8 cellular contexts compared by ENCODE assay signal in genomic region chr20:62926229-62927127, GRCh38. TPM values are rescaled to one million over a fixed set of nuclear protein-coding genes. Genes with fewer than 3 reads are reported as not detected.
A peak's percentile ranks its signal among the peaks of the same experiment; 100 is the strongest.
DNase-seq lines count a peak whose midpoint lies in the region; ATAC-seq and TF ChIP-seq lines count a peak whose summit lies in the region.

TSS of gene DIDO1 (minus strand) at chr20:62926505.

- H2BK5ac ChIP-seq in IMR-90 (ENCODE audit: low read depth, low read length, poor library complexity, severe bottlenecking): peak within 1 kb of the TSS; percentile 91

- peak; percentile 60 for TF ChIP-seq CTCF in IMR-90 (conservative IDR thresholded peaks at IDR 0.05; ENCODE audit: low read depth, low read length)
- peak; percentile 57 for TF ChIP-seq CTCF in PC-3 (conservative IDR thresholded peaks at IDR 0.05; ENCODE audit: low read depth, low read length)

- dilution Hi-C loops in IMR-90 (cut with HindIII; ENCODE audit: low sequenced_read_pairs, unreplicated experiment): no loop called here

- peak; percentile 36; the same call in 1 of the 2 replicates for TF ChIP-seq POLR2A in IMR-90 (IDR thresholded peaks at IDR 0.05; ENCODE audit: low read depth, low read length)

- POLR2A ChIA-PET in IMR-90 (lab: Charles Lee; ENCODE audit: unreplicated experiment): no interaction called here
- POLR2A ChIA-PET in PC-3 (lab: Charles Lee; ENCODE audit: unreplicated experiment): interaction anchor here (0.7 kb wide), 2 partner anchors 10 to 336 kb away, joined by 3 to 4 read pairs; no protein-coding TSS in a partner anchor

- ATAC-seq in GM21526 (IDR thresholded peaks at IDR 0.05; ENCODE audit: low FRiP score, unreplicated experiment): peak; percentile 55
- ATAC-seq in IMR-90 (ENCODE audit: low read depth): peak; percentile 86
- ATAC-seq in PC-3: peak; percentile 75
- ATAC-seq in esophagus mucosa: peak; percentile 82

- H3K18ac ChIP-seq in IMR-90 (ENCODE audit: low read depth, low read length): peak within 1 kb of the TSS; percentile 24; the same call in 1 of the 2 replicates

- H4K20me1 ChIP-seq in IMR-90 (ENCODE audit: insufficient read depth, low read length) (peaks cover 71% of the 10 kb centered on the region), PC-3 (ENCODE audit: low read length) (peaks cover 59% of the 10 kb centered on the region)

- H3K27me3 ChIP-seq in IMR-90 (ENCODE audit: control insufficient read depth, insufficient read depth, low read length) (no peaks in the 10 kb centered on the region), PC-3 (ENCODE audit: low read length) (no peaks in the 10 kb centered on the region)

- H2AK5ac ChIP-seq in IMR-90 (ENCODE audit: low read depth, low read length): peak within 1 kb of the TSS; percentile 83

- peak within 1 kb of the TSS; percentile 37 for H4K91ac ChIP-seq in IMR-90 (ENCODE audit: insufficient read depth, low read depth, low read length)

- in situ Hi-C loops in IMR-90 (cut with MboI; ENCODE audit: low sequenced_read_pairs): no loop called here

- DNase-seq in DMS 273 treated with DMSO at 0.1 percent for 48 hours (lab: John Stamatoyannopoulos, UW) (peak; percentile 64), IMR-90 (peak; percentile 77), PC-3 (peak; percentile 91), myocyte (ENCODE audit: low read depth) (peak; percentile 86)
- DNase-seq in activated T-cell treated with anti-CD3 and anti-CD28 coated beads, Interleukin-2, amount 50 U/mL, for 1 hour: peak; percentile 90
- peak; percentile 81 to 82 for DNase-seq in stimulated activated CD8-positive, alpha-beta memory T cell treated with anti-CD3 and anti-CD28 coated beads, Interleukin-7, amount 100 ng/mL, for 48 hours (ENCODE audit: extremely low read depth in 1 of 2, low read depth in 1 of 2)

- H3K4me3 ChIP-seq in IMR-90 (ENCODE audit: insufficient read depth, low read depth, low read length) (peak within 1 kb of the TSS; percentile 99), PC-3 (ENCODE audit: low read length) (peak within 1 kb of the TSS; percentile 80)

- peak within 1 kb of the TSS; percentile 87 for H3K14ac ChIP-seq in IMR-90 (replicated peaks; ENCODE audit: low read depth, low read length)

- peak within 1 kb of the TSS; percentile 97 for H2AK9ac ChIP-seq in IMR-90 (replicated peaks; ENCODE audit: low read depth, low read length, poor library complexity)

- peak within 1 kb of the TSS; percentile 59 to 96; a peak in 3 of 4 replicates for H4K8ac ChIP-seq in IMR-90 (ENCODE audit: low read depth in 2 of 2, low read length in 2 of 2)

- H3K9me1 ChIP-seq in IMR-90 (ENCODE audit: insufficient read depth, low read length): peaks cover 25% of the 10 kb centered on the region

- H2AFZ ChIP-seq in IMR-90 (replicated peaks; ENCODE audit: low read length, poor library complexity) (peak within 1 kb of the TSS; percentile 94), PC-3 (ENCODE audit: low read length) (peak within 1 kb of the TSS; percentile 45)

- H4K5ac ChIP-seq in IMR-90 (ENCODE audit: low read depth, low read length): peak within 1 kb of the TSS; percentile 95

- H3K79me2 ChIP-seq in PC-3 (ENCODE audit: low read length): peaks cover 98% of the 10 kb centered on the region

- WGBS in IMR-90 (ENCODE audit: extremely low coverage in 2 of 2, insufficient read length in 1 of 2), 2 experiments: 0% methylated on average over 43 of the region's 92 CpGs; no CpG with 5 or more reads in 1 of the 2 experiments

- H3F3A ChIP-seq in PC-3 (ENCODE audit: low read length, unreplicated experiment): no peaks in the 10 kb centered on the region

- TF ChIP-seq RAD21 in IMR-90 (IDR thresholded peaks at IDR 0.05; ENCODE audit: low read length): peak; percentile 5; the same call in 1 of the 2 replicates

- peaks cover 22% of the 10 kb centered on the region for H3K4me1 ChIP-seq in IMR-90 (ENCODE audit: control insufficient read depth, insufficient read depth, low read length)
- peaks cover 27% of the 10 kb centered on the region for H3K4me1 ChIP-seq in PC-3 (ENCODE audit: insufficient read depth, low read length)

- no peak within 1 kb of the TSS for H2BK15ac ChIP-seq in IMR-90 (ENCODE audit: low read depth, low read length)

- no peaks in the 10 kb centered on the region for H3K9me3 ChIP-seq in IMR-90 (ENCODE audit: control insufficient read depth, insufficient read depth, low read length)
- H3K9me3 ChIP-seq in PC-3 (ENCODE audit: low read length): no peaks in the 10 kb centered on the region

- H3K36me3 ChIP-seq in IMR-90 (ENCODE audit: control insufficient read depth, insufficient read depth, low read length) (no peaks in the 10 kb centered on the region; the same call in 1 of the 2 replicates), PC-3 (ENCODE audit: low read depth, low read length) (0 out of 2 replicates have a peak, but pooled peaks cover 4% of the 10 kb centered on the region)

- H3K9me2 ChIP-seq in PC-3 (replicated peaks; ENCODE audit: low read length): no peaks in the 10 kb centered on the region

- H2BK20ac ChIP-seq in IMR-90 (ENCODE audit: low read depth, low read length): no peak within 1 kb of the TSS

- peak within 1 kb of the TSS; percentile 87 for H3K27ac ChIP-seq in IMR-90 (ENCODE audit: insufficient read depth, low read length)
- H3K27ac ChIP-seq in PC-3 (ENCODE audit: low read length): peak within 1 kb of the TSS; percentile 78

- H2BK120ac ChIP-seq in IMR-90 (ENCODE audit: low read depth, low read length): peak within 1 kb of the TSS; percentile 62; the same call in 1 of the 2 replicates

- peak within 1 kb of the TSS; percentile 75 for H3K56ac ChIP-seq in IMR-90 (ENCODE audit: extremely low read depth, insufficient read depth, low read length)

- H3K79me1 ChIP-seq in IMR-90 (ENCODE audit: low read depth in 1 of 2, low read length in 2 of 2): peaks cover 10 to 71% of the 10 kb centered on the region in 2 experiments

- intact Hi-C loops in IMR-90 (cut with micrococcal nuclease) (no loop called here), PC-3 (cut with micrococcal nuclease) (loop anchor here (5.0 to 10.0 kb wide), 2 partner anchors 102 to 606 kb away; no protein-coding TSS in a partner anchor)

- H3K9ac ChIP-seq in IMR-90 (ENCODE audit: low read depth, low read length) (peak within 1 kb of the TSS; percentile 95), PC-3 (ENCODE audit: low read length) (peak within 1 kb of the TSS; percentile 98)

- peak within 1 kb of the TSS; percentile 100 for H3K4me2 ChIP-seq in IMR-90 (ENCODE audit: low read depth, low read length)
- H3K4me2 ChIP-seq in PC-3 (ENCODE audit: low read length): peak within 1 kb of the TSS; percentile 84

- peak within 1 kb of the TSS; percentile 93 for H3K4ac ChIP-seq in IMR-90 (ENCODE audit: low read depth, low read length)

- CTCF ChIA-PET in IMR-90 (lab: Yijun Ruan, JAX): no interaction called here
- CTCF ChIA-PET in PC-3 (lab: Charles Lee): no interaction called here

- BruUV-seq in IMR-90 (replicated peaks; lab: Mats Ljungman, UMichigan): no TSS peak
- TSS peak; percentile 17 for BruUV-seq in PC-3 (replicated peaks; lab: Mats Ljungman, UMichigan)

- H3K23ac ChIP-seq in IMR-90 (ENCODE audit: low read depth, low read length): peak within 1 kb of the TSS; percentile 82

TF ChIP-seq in IMR-90, 13 proteins besides CTCF, POLR2A, EP300 and RAD21:
- TF ChIP-seq MAZ (IDR thresholded peaks at IDR 0.05; ENCODE audit: borderline replicate concordance, low read depth, low read length): peak; percentile 65; the same call in 1 of the 2 replicates
- TF ChIP-seq CEBPB (IDR thresholded peaks at IDR 0.05; ENCODE audit: low read depth, low read length): no peak
- TF ChIP-seq SMC3 (IDR thresholded peaks at IDR 0.05; ENCODE audit: low read depth, low read length): peak; percentile 21; the same call in 1 of the 2 replicates

RNA-seq across cellular contexts. Expression of gene DIDO1, which starts in this region (rescaled TPM):
- total RNA-seq in IMR-90 (2012; rRNA removed) (28.1 and 38.3 TPM in 2 replicates), PC-3 (2014; rRNA removed) (33.2 and 40.4 TPM in 2 replicates), esophagus mucosa (26.2 TPM), myocyte (31.9 and 33.8 TPM in 2 replicates)
- polyA plus RNA-seq in IMR-90 (2012; rRNA removed): 17.5 and 21.8 TPM in 2 replicates
- 10.8 and 13.3 TPM in 2 replicates for polyA plus RNA-seq in IMR-90 (2012; cell fraction: cytosol; rRNA removed)
- polyA plus RNA-seq in IMR-90 (2012; cell fraction: nucleus; rRNA removed; ENCODE audit: low replicate concordance): 47.1 and 74.1 TPM in 2 replicates
- 20.8 TPM for polyA plus RNA-seq in myocyte (2012)

Comparison
In these comparisons a context has a peak if more than half of its experiments do, and no peak if none do; other contexts are left out.
1. Peak in every context shown above with its lines: DNase-seq, ATAC-seq, H3K4me3 ChIP-seq and H3K27ac ChIP-seq.